23 cellular contexts compared by ENCODE assay signal in genomic region chr11:130262424-130262823, GRCh38. TPM values are rescaled to one million over a fixed set of nuclear protein-coding genes. Genes with fewer than 3 reads are reported as not detected.
DNase-seq lines count a peak whose midpoint lies in the region; ATAC-seq, FAIRE-seq and TF ChIP-seq lines count a peak whose summit lies in the region.
"Had no signal": no experiment of that assay in that cellular context is flagged by ENCODE, and none has a peak within 500 bp of the region (broad histone marks: within the 10 kb centered on the region; RNA-seq: fewer than 3 reads in every experiment).

No MANE protein-coding gene starts in this region.

- DNase-seq in HepG2 (ENCODE audit: low spot score) (no peak), left colon (no peak), naive B cell (no peak), WTC11 (ENCODE audit: low spot score) (no peak), Karpas-422 (no peak)
- no peak for DNase-seq in activated T-helper 2 cell treated with anti-CD3 and anti-CD28 coated beads, Interferon-gamma antibody, Interleukin-2, Interleukin-4, amounts not matched to agents 10 μg/mL and 5 μg/mL and 100 μg/mL, durations not matched to agents 14 hours and 24 hours and 36 hours (ENCODE audit: low spot score)
- DNase-seq: 8988T; BE2C; CD4-positive, alpha-beta memory T cell; COR-L47; DMS153; DMS79 treated with DMSO at 0.1 percent for 48 hours; EL; HCEC 1CT; HFFc6 had no signal

- H4K20me1 ChIP-seq in HepG2 (ENCODE audit: insufficient read depth, low read length) (no peaks in the 10 kb centered on the region), Karpas-422 (ENCODE audit: insufficient read depth, low read depth, low read length) (no peaks in the 10 kb centered on the region)

- POLR2A ChIA-PET in HepG2 (lab: Yijun Ruan, JAX): no interaction called here
- POLR2A ChIA-PET in WTC11 (lab: Charles Lee): no interaction called here

- H3K27me3 ChIP-seq in liver (ENCODE audit: control insufficient read depth in 4 of 4, insufficient read depth in 4 of 4, low read length in 3 of 4) (no peaks in the 10 kb centered on the region), HepG2 (ENCODE audit: control insufficient read depth in 1 of 2, insufficient read depth in 2 of 2, low read length in 2 of 2) (no peaks in the 10 kb centered on the region), Karpas-422 (ENCODE audit: low read length) (no peaks in the 10 kb centered on the region)
- H3K27me3 ChIP-seq: BE2C had no signal

- TF ChIP-seq RAD21 in liver (IDR thresholded peaks at IDR 0.05) (no peak), HepG2 (CRISPR knock-in tag; IDR thresholded peaks at IDR 0.05) (no peak)

- in situ Hi-C loops in HepG2 (cut with HindIII; ENCODE audit: extremely low pct_ligation_motif_present, low pct_unique_long_range_greater_than_20kb): no loop called here

- intact Hi-C loops in HepG2 (cut with micrococcal nuclease; ENCODE audit: unreplicated experiment): no loop called here
- intact Hi-C loops in activated T-helper 2 cell treated with anti-CD3 and anti-CD28 coated beads, Interferon-gamma antibody, Interleukin-2, Interleukin-4, amounts not matched to agents 10 μg/mL and 5 μg/mL and 100 μg/mL, durations not matched to agents 14 hours and 24 hours and 36 hours (cut with micrococcal nuclease): no loop called here
- intact Hi-C loops in left colon (cut with DNase I, micrococcal nuclease): no loop called here

- no TSS peak for BruUV-seq in HepG2 (replicated peaks; lab: Mats Ljungman, UMichigan)

- TF ChIP-seq POLR2A in HepG2 (IDR thresholded peaks at IDR 0.05; ENCODE audit: insufficient read depth in 1 of 2, low read depth in 2 of 2, low read length in 2 of 2): no peak

- 69% methylated on average over 4 of the region's 4 CpGs for WGBS in liver
- 80% methylated on average over 4 of the region's 4 CpGs for WGBS in HepG2 (ENCODE audit: low lambda C conversion rate)

- H3K4me3 ChIP-seq in liver (ENCODE audit: low read depth in 1 of 3, low read length in 3 of 3) (no peak overlapping the region), HepG2 (replicated peaks in 1 of 3; ENCODE audit: insufficient read depth in 1 of 3, low read depth in 2 of 3, low read length in 3 of 3) (no peak overlapping the region), Karpas-422 (ENCODE audit: low read length) (no peak overlapping the region)

- no peaks in the 10 kb centered on the region for H3K9me2 ChIP-seq in Karpas-422 (replicated peaks; ENCODE audit: insufficient read depth, low read length)

- H3K27me3 Mint-ChIP-seq in activated T-helper 2 cell treated with anti-CD3 and anti-CD28 coated beads, Interferon-gamma antibody, Interleukin-2, Interleukin-4, amounts not matched to agents 10 μg/mL and 5 μg/mL and 100 μg/mL, durations not matched to agents 14 hours and 24 hours and 36 hours (ENCODE audit: low read depth): no peaks in the 10 kb centered on the region
- H3K27me3 Mint-ChIP-seq in naive B cell (no peaks in the 10 kb centered on the region), WTC11 (ENCODE audit: low read depth) (no peaks in the 10 kb centered on the region)
- H3K27me3 Mint-ChIP-seq: CD4-positive, alpha-beta memory T cell had no signal

- H3K9me3 Mint-ChIP-seq in activated T-helper 2 cell treated with anti-CD3 and anti-CD28 coated beads, Interferon-gamma antibody, Interleukin-2, Interleukin-4, amounts not matched to agents 10 μg/mL and 5 μg/mL and 100 μg/mL, durations not matched to agents 14 hours and 24 hours and 36 hours: peaks cover 18% of the 10 kb centered on the region
- H3K9me3 Mint-ChIP-seq in naive B cell (peaks cover 0 to 8% (median 2%) of the 10 kb centered on the region in 7 donors), WTC11 (peaks cover 15% of the 10 kb centered on the region)
- H3K9me3 Mint-ChIP-seq: HFFc6 had no signal

- peak overlapping the region; percentile 28 for H3K27ac Mint-ChIP-seq in activated T-helper 2 cell treated with anti-CD3 and anti-CD28 coated beads, Interferon-gamma antibody, Interleukin-2, Interleukin-4, amounts not matched to agents 10 μg/mL and 5 μg/mL and 100 μg/mL, durations not matched to agents 14 hours and 24 hours and 36 hours
- H3K27ac Mint-ChIP-seq in naive B cell (peak overlapping the region in 4 of 6 donors; percentile 39 to 76 (median 58)), WTC11 (no peak overlapping the region)
- H3K27ac Mint-ChIP-seq: HFFc6 had no signal

- CTCF ChIA-PET in HepG2 (lab: Yijun Ruan, JAX; ENCODE audit: low intra/inter-chr PET ratio, low total read pairs) (no interaction called here), WTC11 (lab: Charles Lee) (no interaction called here)

- H3K79me2 ChIP-seq in HepG2 (ENCODE audit: insufficient read depth, low read length): no peaks in the 10 kb centered on the region
- H3K79me2 ChIP-seq in Karpas-422 (ENCODE audit: low read length): peaks cover 79% of the 10 kb centered on the region

- no peak overlapping the region for H3K4me3 Mint-ChIP-seq in activated T-helper 2 cell treated with anti-CD3 and anti-CD28 coated beads, Interferon-gamma antibody, Interleukin-2, Interleukin-4, amounts not matched to agents 10 μg/mL and 5 μg/mL and 100 μg/mL, durations not matched to agents 14 hours and 24 hours and 36 hours (ENCODE audit: low read depth)
- H3K4me3 Mint-ChIP-seq in naive B cell (peak overlapping the region in 1 of 8 donors; percentile 55), WTC11 (no peak overlapping the region)
- H3K4me3 Mint-ChIP-seq: CD4-positive, alpha-beta memory T cell; HFFc6 had no signal

- H3K4me1 ChIP-seq in liver (ENCODE audit: control insufficient read depth in 4 of 4, insufficient read depth in 4 of 4, low read length in 3 of 4): peaks cover 0 to 6% (median 4%) of the 10 kb centered on the region in 4 donors
- peaks cover 17% of the 10 kb centered on the region for H3K4me1 ChIP-seq in HepG2 (ENCODE audit: insufficient read depth, low read length)
- peaks cover 20% of the 10 kb centered on the region for H3K4me1 ChIP-seq in Karpas-422 (ENCODE audit: low read length)
- H3K4me1 ChIP-seq: BE2C had no signal

- H3K36me3 ChIP-seq in liver (ENCODE audit: control insufficient read depth in 4 of 4, insufficient read depth in 3 of 4, low read depth in 1 of 4, low read length in 3 of 4): peaks cover 1 to 16% (median 11%) of the 10 kb centered on the region in 4 donors
- H3K36me3 ChIP-seq in HepG2 (replicated peaks in 1 of 2; ENCODE audit: control insufficient read depth in 1 of 2, insufficient read depth in 2 of 2, low read length in 2 of 2): peaks cover 0 to 17% of the 10 kb centered on the region in 2 experiments; a peak in 3 of 5 replicates
- H3K36me3 ChIP-seq in Karpas-422 (ENCODE audit: insufficient read depth, low read length): peaks cover 19% of the 10 kb centered on the region

- TF ChIP-seq EP300 in HepG2 (IDR thresholded peaks at IDR 0.05; ENCODE audit: low read depth in 2 of 2, low read length in 2 of 2): no peak
- TF ChIP-seq EP300 in HepG2 (CRISPR knock-in tag; IDR thresholded peaks at IDR 0.05; ENCODE audit: borderline replicate concordance): no peak

- H3K27ac ChIP-seq in liver (ENCODE audit: low read depth in 1 of 2, low read length in 2 of 2) (no peak overlapping the region), HepG2 (ENCODE audit: extremely low read length, insufficient read depth, low read length) (no peak overlapping the region), Karpas-422 (ENCODE audit: low read length) (no peak overlapping the region)
- H3K27ac ChIP-seq: C4-2B, HL-60 had no signal

- H3K4me2 ChIP-seq in HepG2 (ENCODE audit: low read depth, low read length) (no peak overlapping the region), Karpas-422 (ENCODE audit: low read depth, low read length, poor library complexity, severe bottlenecking) (no peak overlapping the region)

- FAIRE-seq in HepG2 (lab: Jason Lieb, UNC): no peak
- FAIRE-seq: D721Med, G401.6, GM19239, H1 had no signal

- H3K4me1 Mint-ChIP-seq in activated T-helper 2 cell treated with anti-CD3 and anti-CD28 coated beads, Interferon-gamma antibody, Interleukin-2, Interleukin-4, amounts not matched to agents 10 μg/mL and 5 μg/mL and 100 μg/mL, durations not matched to agents 14 hours and 24 hours and 36 hours (ENCODE audit: low read depth): peaks cover 23% of the 10 kb centered on the region
- H3K4me1 Mint-ChIP-seq in naive B cell (peaks cover 27 to 42% (median 32%) of the 10 kb centered on the region in 3 donors), WTC11 (peaks cover 4% of the 10 kb centered on the region)

- no peak for TF ChIP-seq CTCF in liver (IDR thresholded peaks at IDR 0.05; ENCODE audit: low read depth, low read length, missing input control)
- no peak for TF ChIP-seq CTCF in HepG2 (CRISPR knock-in tag; IDR thresholded peaks at IDR 0.05)
- no peak for TF ChIP-seq CTCF in WTC11 (IDR thresholded peaks at IDR 0.05)

- H3K9ac ChIP-seq in liver (ENCODE audit: low read depth in 1 of 2, low read length in 2 of 2) (no peak overlapping the region), HepG2 (ENCODE audit: insufficient read depth, low read depth, low read length) (no peak overlapping the region), Karpas-422 (ENCODE audit: low read length) (no peak overlapping the region)

- peaks cover 70% of the 10 kb centered on the region for H3K36me3 Mint-ChIP-seq in activated T-helper 2 cell treated with anti-CD3 and anti-CD28 coated beads, Interferon-gamma antibody, Interleukin-2, Interleukin-4, amounts not matched to agents 10 μg/mL and 5 μg/mL and 100 μg/mL, durations not matched to agents 14 hours and 24 hours and 36 hours (ENCODE audit: low read depth)
- H3K36me3 Mint-ChIP-seq in naive B cell: peaks cover 8 to 26% of the 10 kb centered on the region in 2 donors
- peaks cover 45% of the 10 kb centered on the region for H3K36me3 Mint-ChIP-seq in WTC11

- no peak for ATAC-seq in HepG2
- ATAC-seq in left colon: peak; percentile 92
- no peak for ATAC-seq in naive B cell (ENCODE audit: low read depth in 2 of 2)
- ATAC-seq in HG02678 (IDR thresholded peaks at IDR 0.05; ENCODE audit: unreplicated experiment): no peak
- no peak for ATAC-seq in WTC11

- H3K9me3 ChIP-seq in liver (ENCODE audit: control insufficient read depth in 4 of 4, low read length in 3 of 4): peaks cover 0 to 3% (median 0%) of the 10 kb centered on the region in 4 donors
- H3K9me3 ChIP-seq in HepG2 (ENCODE audit: low read length): no peaks in the 10 kb centered on the region
- no peaks in the 10 kb centered on the region for H3K9me3 ChIP-seq in Karpas-422 (ENCODE audit: low read length)
- H3K9me3 ChIP-seq: BE2C had no signal

- no peak overlapping the region for H2AFZ ChIP-seq in HepG2 (ENCODE audit: low read length)
- H2AFZ ChIP-seq in Karpas-422 (ENCODE audit: low read length): no peak overlapping the region

RNA-seq across cellular contexts. Expression of gene ZBTB44, which starts 52.3 kb away (rescaled TPM):
- 10 to 100 TPM; 24.2 to 33.9 TPM for total RNA-seq in liver
- polyA plus RNA-seq in liver: 1 to 10 TPM; 4.7 to 9.8 TPM
- 19.5 and 23.6 TPM in 2 replicates for total RNA-seq in HepG2 (2016; rRNA removed; fragmentation: Illumina TruSeq; extraction: Trizol)
- 140 and 157 TPM in 2 replicates for total RNA-seq in HepG2 (2016; cell fraction: cytosol; rRNA removed; fragmentation: Illumina TruSeq; extraction: Trizol; ENCODE audit: low read depth)
- total RNA-seq in HepG2 (2016; cell fraction: insoluble cytoplasmic fraction; rRNA removed; fragmentation: Illumina TruSeq; extraction: Trizol): 19.8 and 22.4 TPM in 2 replicates
- 85.9 and 96.1 TPM in 2 replicates for total RNA-seq in HepG2 (2016; cell fraction: membrane; rRNA removed; fragmentation: Illumina TruSeq; extraction: Trizol)
- 15.5 and 16.5 TPM in 2 replicates for total RNA-seq in HepG2 (2016; cell fraction: nucleus; rRNA removed; fragmentation: Illumina TruSeq; extraction: Trizol)
- 18.9 and 22.8 TPM in 2 replicates for polyA plus RNA-seq in HepG2 (2011; rRNA removed)
- 9.8 and 13.5 TPM in 2 replicates for polyA plus RNA-seq in HepG2 (2011; cell fraction: cytosol; rRNA removed)
- 24.1 and 25.6 TPM in 2 replicates for polyA plus RNA-seq in HepG2 (2011; cell fraction: nucleus; rRNA removed)
- 15.7 and 15.8 TPM in 2 replicates for polyA plus RNA-seq in HepG2 (2012)
- 7.5 and 8.7 TPM in 2 replicates for polyA plus RNA-seq in HepG2 (2016; cell fraction: cytosol; fragmentation: Illumina TruSeq; extraction: Trizol; ENCODE audit: low read depth)
- 13.9 and 14.9 TPM in 2 replicates for polyA plus RNA-seq in HepG2 (2016; cell fraction: insoluble cytoplasmic fraction; fragmentation: Illumina TruSeq; extraction: Trizol; ENCODE audit: low read depth)
- 17.0 and 18.3 TPM in 2 replicates for polyA plus RNA-seq in HepG2 (2016; cell fraction: membrane; fragmentation: Illumina TruSeq; extraction: Trizol; ENCODE audit: low read depth)
- 15.1 and 15.4 TPM in 2 replicates for polyA plus RNA-seq in HepG2 (2016; cell fraction: nucleus; fragmentation: Illumina TruSeq; extraction: Trizol; ENCODE audit: insufficient read depth, low read depth)
- 51.9 and 64.9 TPM in 2 replicates for polyA minus RNA-seq in HepG2 (2011; rRNA and poly(A)+ RNA removed; ENCODE audit: low replicate concordance)
- 37.5 and 47.1 TPM in 2 replicates for polyA minus RNA-seq in HepG2 (2011; cell fraction: cytosol; rRNA and poly(A)+ RNA removed)
- polyA minus RNA-seq in HepG2 (2011; cell fraction: nucleus; rRNA and poly(A)+ RNA removed): 55.4 and 73.1 TPM in 2 replicates
- total RNA-seq in activated T-helper 2 cell treated with anti-CD3 and anti-CD28 coated beads, Interferon-gamma antibody, Interleukin-2, Interleukin-4, amounts not matched to agents 10 μg/mL and 5 μg/mL and 100 μg/mL, durations not matched to agents 14 hours and 24 hours and 36 hours: 36.0 and 36.1 TPM in 2 replicates
- total RNA-seq in left colon: 10 to 100 TPM; 23.3 to 30.2 TPM
- 1 to 10 TPM; 4.6 to 9.5 (median 7.5) TPM for polyA plus RNA-seq in naive B cell (ENCODE audit: low read depth in 6 of 6)
- total RNA-seq in WTC11 (2021): 87.5 to 107 TPM (median 89.5 TPM) in 3 replicates
- 36.7 and 62.8 TPM in 2 replicates for total RNA-seq in Karpas-422 (2014; rRNA removed; shearing (Covaris generic); ENCODE audit: low replicate concordance)
